In genomic region chr1:201624741-201625646, GRCh38 we compare ENCODE assay signal across 1 cellular context.
TF ChIP-seq lines count a peak whose summit lies in the region.

No MANE protein-coding gene starts in this region.

TF ChIP-seq in GM23338, 12 proteins besides CTCF, POLR2A, EP300 and RAD21 (continued from another document):
- TF ChIP-seq, protein P1, sequence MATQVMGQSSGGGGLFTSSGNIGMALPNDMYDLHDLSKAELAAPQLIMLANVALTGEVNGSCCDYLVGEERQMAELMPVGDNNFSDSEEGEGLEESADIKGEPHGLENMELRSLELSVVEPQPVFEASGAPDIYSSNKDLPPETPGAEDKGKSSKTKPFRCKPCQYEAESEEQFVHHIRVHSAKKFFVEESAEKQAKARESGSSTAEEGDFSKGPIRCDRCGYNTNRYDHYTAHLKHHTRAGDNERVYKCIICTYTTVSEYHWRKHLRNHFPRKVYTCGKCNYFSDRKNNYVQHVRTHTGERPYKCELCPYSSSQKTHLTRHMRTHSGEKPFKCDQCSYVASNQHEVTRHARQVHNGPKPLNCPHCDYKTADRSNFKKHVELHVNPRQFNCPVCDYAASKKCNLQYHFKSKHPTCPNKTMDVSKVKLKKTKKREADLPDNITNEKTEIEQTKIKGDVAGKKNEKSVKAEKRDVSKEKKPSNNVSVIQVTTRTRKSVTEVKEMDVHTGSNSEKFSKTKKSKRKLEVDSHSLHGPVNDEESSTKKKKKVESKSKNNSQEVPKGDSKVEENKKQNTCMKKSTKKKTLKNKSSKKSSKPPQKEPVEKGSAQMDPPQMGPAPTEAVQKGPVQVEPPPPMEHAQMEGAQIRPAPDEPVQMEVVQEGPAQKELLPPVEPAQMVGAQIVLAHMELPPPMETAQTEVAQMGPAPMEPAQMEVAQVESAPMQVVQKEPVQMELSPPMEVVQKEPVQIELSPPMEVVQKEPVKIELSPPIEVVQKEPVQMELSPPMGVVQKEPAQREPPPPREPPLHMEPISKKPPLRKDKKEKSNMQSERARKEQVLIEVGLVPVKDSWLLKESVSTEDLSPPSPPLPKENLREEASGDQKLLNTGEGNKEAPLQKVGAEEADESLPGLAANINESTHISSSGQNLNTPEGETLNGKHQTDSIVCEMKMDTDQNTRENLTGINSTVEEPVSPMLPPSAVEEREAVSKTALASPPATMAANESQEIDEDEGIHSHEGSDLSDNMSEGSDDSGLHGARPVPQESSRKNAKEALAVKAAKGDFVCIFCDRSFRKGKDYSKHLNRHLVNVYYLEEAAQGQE (IDR thresholded peaks at IDR 0.05; ENCODE audit: unreplicated experiment) = no peak
- TF ChIP-seq EZH2phosphoT487 (IDR thresholded peaks at IDR 0.05; ENCODE audit: unreplicated experiment) (no peak), ZNF114 (CRISPR knock-in tag; IDR thresholded peaks at IDR 0.05) (no peak), NANOG (IDR thresholded peaks at IDR 0.05; ENCODE audit: borderline replicate concordance) (no peak), POLR2AphosphoS5 (IDR thresholded peaks at IDR 0.05; ENCODE audit: low read depth) (no peak)
